ENCODE assay signal across 1 cellular context in the genomic region with DNA sequence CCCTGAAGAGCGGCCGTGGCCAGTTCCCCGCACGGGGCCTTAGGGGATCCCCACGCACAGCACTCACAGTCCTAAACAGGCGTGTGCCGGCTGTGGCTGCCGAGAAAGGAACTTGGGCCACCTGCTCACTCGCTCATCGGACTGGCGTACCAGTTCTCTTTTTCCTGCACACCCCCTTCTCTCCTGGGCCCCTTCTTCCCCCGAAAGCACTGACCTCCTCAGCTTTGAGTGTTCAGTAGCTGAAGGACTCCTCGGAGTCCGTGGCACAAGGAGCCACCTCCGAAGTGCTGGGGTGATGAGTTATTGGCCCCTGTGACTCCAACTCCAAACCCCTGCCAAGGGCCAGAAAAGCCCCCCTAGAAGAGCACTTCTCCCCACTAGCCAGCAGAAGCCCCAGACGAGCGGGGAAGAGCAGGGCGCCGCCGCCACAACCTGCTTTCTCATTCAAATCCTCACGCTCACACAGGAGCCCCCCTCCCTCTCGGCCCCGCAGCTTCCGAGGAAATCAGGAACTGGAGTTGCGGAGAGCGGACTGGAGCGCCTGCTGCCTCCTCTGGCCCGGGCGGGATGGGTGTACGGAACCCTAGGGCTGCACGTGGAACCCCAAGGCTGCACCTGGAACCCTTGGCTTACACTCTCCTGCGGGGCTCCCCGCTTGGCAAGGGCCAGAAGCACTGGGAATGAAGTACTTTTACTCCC.
TF ChIP-seq lines count a peak whose summit lies in the region.

A gene with protein sequence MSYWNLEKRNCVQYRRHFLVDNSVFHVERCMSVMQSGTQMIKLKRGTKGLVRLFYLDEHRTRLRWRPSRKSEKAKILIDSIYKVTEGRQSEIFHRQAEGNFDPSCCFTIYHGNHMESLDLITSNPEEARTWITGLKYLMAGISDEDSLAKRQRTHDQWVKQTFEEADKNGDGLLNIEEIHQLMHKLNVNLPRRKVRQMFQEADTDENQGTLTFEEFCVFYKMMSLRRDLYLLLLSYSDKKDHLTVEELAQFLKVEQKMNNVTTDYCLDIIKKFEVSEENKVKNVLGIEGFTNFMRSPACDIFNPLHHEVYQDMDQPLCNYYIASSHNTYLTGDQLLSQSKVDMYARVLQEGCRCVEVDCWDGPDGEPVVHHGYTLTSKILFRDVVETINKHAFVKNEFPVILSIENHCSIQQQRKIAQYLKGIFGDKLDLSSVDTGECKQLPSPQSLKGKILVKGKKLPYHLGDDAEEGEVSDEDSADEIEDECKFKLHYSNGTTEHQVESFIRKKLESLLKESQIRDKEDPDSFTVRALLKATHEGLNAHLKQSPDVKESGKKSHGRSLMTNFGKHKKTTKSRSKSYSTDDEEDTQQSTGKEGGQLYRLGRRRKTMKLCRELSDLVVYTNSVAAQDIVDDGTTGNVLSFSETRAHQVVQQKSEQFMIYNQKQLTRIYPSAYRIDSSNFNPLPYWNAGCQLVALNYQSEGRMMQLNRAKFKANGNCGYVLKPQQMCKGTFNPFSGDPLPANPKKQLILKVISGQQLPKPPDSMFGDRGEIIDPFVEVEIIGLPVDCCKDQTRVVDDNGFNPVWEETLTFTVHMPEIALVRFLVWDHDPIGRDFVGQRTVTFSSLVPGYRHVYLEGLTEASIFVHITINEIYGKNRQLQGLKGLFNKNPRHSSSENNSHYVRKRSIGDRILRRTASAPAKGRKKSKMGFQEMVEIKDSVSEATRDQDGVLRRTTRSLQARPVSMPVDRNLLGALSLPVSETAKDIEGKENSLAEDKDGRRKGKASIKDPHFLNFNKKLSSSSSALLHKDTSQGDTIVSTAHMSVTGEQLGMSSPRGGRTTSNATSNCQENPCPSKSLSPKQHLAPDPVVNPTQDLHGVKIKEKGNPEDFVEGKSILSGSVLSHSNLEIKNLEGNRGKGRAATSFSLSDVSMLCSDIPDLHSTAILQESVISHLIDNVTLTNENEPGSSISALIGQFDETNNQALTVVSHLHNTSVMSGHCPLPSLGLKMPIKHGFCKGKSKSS (N-terminal part only) (minus strand): TSS at position 446 of the 699 bp plus-strand sequence. CDS start 40,847 bp downstream, outside the sequence.

TF ChIP-seq in HepG2, 621 proteins besides CTCF, POLR2A, EP300 and RAD21 (continued from another document and continues in another):
- TF ChIP-seq, protein P1, sequence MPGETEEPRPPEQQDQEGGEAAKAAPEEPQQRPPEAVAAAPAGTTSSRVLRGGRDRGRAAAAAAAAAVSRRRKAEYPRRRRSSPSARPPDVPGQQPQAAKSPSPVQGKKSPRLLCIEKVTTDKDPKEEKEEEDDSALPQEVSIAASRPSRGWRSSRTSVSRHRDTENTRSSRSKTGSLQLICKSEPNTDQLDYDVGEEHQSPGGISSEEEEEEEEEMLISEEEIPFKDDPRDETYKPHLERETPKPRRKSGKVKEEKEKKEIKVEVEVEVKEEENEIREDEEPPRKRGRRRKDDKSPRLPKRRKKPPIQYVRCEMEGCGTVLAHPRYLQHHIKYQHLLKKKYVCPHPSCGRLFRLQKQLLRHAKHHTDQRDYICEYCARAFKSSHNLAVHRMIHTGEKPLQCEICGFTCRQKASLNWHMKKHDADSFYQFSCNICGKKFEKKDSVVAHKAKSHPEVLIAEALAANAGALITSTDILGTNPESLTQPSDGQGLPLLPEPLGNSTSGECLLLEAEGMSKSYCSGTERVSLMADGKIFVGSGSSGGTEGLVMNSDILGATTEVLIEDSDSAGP (CRISPR knock-in tag; IDR thresholded peaks at IDR 0.05; ENCODE audit: borderline replicate concordance) = peak; percentile 70; the same call in 1 of the 2 replicates
- TF ChIP-seq, protein P2, sequence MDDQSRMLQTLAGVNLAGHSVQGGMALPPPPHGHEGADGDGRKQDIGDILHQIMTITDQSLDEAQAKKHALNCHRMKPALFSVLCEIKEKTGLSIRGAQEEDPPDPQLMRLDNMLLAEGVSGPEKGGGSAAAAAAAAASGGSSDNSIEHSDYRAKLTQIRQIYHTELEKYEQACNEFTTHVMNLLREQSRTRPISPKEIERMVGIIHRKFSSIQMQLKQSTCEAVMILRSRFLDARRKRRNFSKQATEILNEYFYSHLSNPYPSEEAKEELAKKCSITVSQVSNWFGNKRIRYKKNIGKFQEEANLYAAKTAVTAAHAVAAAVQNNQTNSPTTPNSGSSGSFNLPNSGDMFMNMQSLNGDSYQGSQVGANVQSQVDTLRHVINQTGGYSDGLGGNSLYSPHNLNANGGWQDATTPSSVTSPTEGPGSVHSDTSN (CRISPR knock-in tag; IDR thresholded peaks at IDR 0.05; ENCODE audit: borderline replicate concordance) = no peak
- TF ChIP-seq, protein P3, sequence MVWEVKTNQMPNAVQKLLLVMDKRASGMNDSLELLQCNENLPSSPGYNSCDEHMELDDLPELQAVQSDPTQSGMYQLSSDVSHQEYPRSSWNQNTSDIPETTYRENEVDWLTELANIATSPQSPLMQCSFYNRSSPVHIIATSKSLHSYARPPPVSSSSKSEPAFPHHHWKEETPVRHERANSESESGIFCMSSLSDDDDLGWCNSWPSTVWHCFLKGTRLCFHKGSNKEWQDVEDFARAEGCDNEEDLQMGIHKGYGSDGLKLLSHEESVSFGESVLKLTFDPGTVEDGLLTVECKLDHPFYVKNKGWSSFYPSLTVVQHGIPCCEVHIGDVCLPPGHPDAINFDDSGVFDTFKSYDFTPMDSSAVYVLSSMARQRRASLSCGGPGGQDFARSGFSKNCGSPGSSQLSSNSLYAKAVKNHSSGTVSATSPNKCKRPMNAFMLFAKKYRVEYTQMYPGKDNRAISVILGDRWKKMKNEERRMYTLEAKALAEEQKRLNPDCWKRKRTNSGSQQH (CRISPR knock-in tag; IDR thresholded peaks at IDR 0.05; ENCODE audit: low read depth) = peak; percentile 69
- TF ChIP-seq ZNF614 (CRISPR knock-in tag; IDR thresholded peaks at IDR 0.05; ENCODE audit: borderline replicate concordance) = no peak
- no peak for TF ChIP-seq ESRRA (CRISPR knock-in tag; IDR thresholded peaks at IDR 0.05; ENCODE audit: low read depth)
- TF ChIP-seq RFXAP (CRISPR knock-in tag; IDR thresholded peaks at IDR 0.05; ENCODE audit: borderline replicate concordance) = no peak
- no peak for TF ChIP-seq MIXL1 (CRISPR knock-in tag; IDR thresholded peaks at IDR 0.05)
- no peak; the same call in 1 of the 2 replicates for TF ChIP-seq MEIS2 (CRISPR knock-in tag; IDR thresholded peaks at IDR 0.05)
- peak; percentile 76 for TF ChIP-seq ZMYM4 (CRISPR knock-in tag; IDR thresholded peaks at IDR 0.05)
- 0 out of 2 replicates have a peak, but pooled peaks have one; percentile 48 for TF ChIP-seq SIN3A (IDR thresholded peaks at IDR 0.05; ENCODE audit: borderline replicate concordance, low read depth, low read length)
- no peak for TF ChIP-seq ZSCAN29 (CRISPR knock-in tag; conservative IDR thresholded peaks at IDR 0.05)
- 0 out of 2 replicates have a peak, but pooled peaks have one; percentile 7 for TF ChIP-seq ZSCAN31 (CRISPR knock-in tag; IDR thresholded peaks at IDR 0.05; ENCODE audit: low read depth)
- TF ChIP-seq ZBTB38 (CRISPR knock-in tag; IDR thresholded peaks at IDR 0.05) = 0 out of 2 replicates have a peak, but pooled peaks have one; percentile 16
- TF ChIP-seq, protein P4, sequence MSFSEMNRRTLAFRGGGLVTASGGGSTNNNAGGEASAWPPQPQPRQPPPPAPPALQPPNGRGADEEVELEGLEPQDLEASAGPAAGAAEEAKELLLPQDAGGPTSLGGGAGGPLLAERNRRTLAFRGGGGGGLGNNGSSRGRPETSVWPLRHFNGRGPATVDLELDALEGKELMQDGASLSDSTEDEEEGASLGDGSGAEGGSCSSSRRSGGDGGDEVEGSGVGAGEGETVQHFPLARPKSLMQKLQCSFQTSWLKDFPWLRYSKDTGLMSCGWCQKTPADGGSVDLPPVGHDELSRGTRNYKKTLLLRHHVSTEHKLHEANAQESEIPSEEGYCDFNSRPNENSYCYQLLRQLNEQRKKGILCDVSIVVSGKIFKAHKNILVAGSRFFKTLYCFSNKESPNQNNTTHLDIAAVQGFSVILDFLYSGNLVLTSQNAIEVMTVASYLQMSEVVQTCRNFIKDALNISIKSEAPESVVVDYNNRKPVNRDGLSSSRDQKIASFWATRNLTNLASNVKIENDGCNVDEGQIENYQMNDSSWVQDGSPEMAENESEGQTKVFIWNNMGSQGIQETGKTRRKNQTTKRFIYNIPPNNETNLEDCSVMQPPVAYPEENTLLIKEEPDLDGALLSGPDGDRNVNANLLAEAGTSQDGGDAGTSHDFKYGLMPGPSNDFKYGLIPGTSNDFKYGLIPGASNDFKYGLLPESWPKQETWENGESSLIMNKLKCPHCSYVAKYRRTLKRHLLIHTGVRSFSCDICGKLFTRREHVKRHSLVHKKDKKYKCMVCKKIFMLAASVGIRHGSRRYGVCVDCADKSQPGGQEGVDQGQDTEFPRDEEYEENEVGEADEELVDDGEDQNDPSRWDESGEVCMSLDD (CRISPR knock-in tag; IDR thresholded peaks at IDR 0.05; ENCODE audit: borderline replicate concordance) = peak; percentile 65; the same call in 1 of the 2 replicates
- peak; percentile 76; the same call in 1 of the 2 replicates for TF ChIP-seq REPIN1 (CRISPR knock-in tag; IDR thresholded peaks at IDR 0.05; ENCODE audit: borderline replicate concordance, low read depth)
- TF ChIP-seq GFI1 (CRISPR knock-in tag; IDR thresholded peaks at IDR 0.05; ENCODE audit: borderline replicate concordance) = peak; percentile 79; the same call in 1 of the 2 replicates
- TF ChIP-seq ZNF724P (CRISPR knock-in tag; IDR thresholded peaks at IDR 0.05; ENCODE audit: borderline replicate concordance) = peak; percentile 49; the same call in 1 of the 2 replicates
- peak; percentile 35; the same call in 1 of the 2 replicates for TF ChIP-seq ZNF274 (CRISPR knock-in tag; IDR thresholded peaks at IDR 0.05)
- TF ChIP-seq, protein P5, sequence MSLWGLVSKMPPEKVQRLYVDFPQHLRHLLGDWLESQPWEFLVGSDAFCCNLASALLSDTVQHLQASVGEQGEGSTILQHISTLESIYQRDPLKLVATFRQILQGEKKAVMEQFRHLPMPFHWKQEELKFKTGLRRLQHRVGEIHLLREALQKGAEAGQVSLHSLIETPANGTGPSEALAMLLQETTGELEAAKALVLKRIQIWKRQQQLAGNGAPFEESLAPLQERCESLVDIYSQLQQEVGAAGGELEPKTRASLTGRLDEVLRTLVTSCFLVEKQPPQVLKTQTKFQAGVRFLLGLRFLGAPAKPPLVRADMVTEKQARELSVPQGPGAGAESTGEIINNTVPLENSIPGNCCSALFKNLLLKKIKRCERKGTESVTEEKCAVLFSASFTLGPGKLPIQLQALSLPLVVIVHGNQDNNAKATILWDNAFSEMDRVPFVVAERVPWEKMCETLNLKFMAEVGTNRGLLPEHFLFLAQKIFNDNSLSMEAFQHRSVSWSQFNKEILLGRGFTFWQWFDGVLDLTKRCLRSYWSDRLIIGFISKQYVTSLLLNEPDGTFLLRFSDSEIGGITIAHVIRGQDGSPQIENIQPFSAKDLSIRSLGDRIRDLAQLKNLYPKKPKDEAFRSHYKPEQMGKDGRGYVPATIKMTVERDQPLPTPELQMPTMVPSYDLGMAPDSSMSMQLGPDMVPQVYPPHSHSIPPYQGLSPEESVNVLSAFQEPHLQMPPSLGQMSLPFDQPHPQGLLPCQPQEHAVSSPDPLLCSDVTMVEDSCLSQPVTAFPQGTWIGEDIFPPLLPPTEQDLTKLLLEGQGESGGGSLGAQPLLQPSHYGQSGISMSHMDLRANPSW (CRISPR knock-in tag; IDR thresholded peaks at IDR 0.05; ENCODE audit: borderline replicate concordance) = no peak
- TF ChIP-seq, protein P6, sequence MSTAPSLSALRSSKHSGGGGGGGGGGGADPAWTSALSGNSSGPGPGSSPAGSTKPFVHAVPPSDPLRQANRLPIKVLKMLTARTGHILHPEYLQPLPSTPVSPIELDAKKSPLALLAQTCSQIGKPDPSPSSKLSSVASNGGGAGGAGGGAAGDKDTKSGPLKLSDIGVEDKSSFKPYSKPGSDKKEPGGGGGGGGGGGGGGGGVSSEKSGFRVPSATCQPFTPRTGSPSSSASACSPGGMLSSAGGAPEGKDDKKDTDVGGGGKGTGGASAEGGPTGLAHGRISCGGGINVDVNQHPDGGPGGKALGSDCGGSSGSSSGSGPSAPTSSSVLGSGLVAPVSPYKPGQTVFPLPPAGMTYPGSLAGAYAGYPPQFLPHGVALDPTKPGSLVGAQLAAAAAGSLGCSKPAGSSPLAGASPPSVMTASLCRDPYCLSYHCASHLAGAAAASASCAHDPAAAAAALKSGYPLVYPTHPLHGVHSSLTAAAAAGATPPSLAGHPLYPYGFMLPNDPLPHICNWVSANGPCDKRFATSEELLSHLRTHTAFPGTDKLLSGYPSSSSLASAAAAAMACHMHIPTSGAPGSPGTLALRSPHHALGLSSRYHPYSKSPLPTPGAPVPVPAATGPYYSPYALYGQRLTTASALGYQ (CRISPR knock-in tag; IDR thresholded peaks at IDR 0.05) = no peak
- TF ChIP-seq SMAD9 (CRISPR knock-in tag; IDR thresholded peaks at IDR 0.05) = no peak
- 0 out of 2 replicates have a peak, but pooled peaks have one; percentile 21 for TF ChIP-seq ARID2 (CRISPR knock-in tag; IDR thresholded peaks at IDR 0.05; ENCODE audit: borderline replicate concordance)
- TF ChIP-seq DNMT3B (CRISPR knock-in tag; conservative IDR thresholded peaks at IDR 0.05) = no peak
- no peak for TF ChIP-seq FOXK2 (IDR thresholded peaks at IDR 0.05)
- no peak for TF ChIP-seq ZFP62 (CRISPR knock-in tag; IDR thresholded peaks at IDR 0.05)
- peak; percentile 46; the same call in 1 of the 2 replicates for TF ChIP-seq ZNF264 (CRISPR knock-in tag; IDR thresholded peaks at IDR 0.05)
- TF ChIP-seq, protein P7, sequence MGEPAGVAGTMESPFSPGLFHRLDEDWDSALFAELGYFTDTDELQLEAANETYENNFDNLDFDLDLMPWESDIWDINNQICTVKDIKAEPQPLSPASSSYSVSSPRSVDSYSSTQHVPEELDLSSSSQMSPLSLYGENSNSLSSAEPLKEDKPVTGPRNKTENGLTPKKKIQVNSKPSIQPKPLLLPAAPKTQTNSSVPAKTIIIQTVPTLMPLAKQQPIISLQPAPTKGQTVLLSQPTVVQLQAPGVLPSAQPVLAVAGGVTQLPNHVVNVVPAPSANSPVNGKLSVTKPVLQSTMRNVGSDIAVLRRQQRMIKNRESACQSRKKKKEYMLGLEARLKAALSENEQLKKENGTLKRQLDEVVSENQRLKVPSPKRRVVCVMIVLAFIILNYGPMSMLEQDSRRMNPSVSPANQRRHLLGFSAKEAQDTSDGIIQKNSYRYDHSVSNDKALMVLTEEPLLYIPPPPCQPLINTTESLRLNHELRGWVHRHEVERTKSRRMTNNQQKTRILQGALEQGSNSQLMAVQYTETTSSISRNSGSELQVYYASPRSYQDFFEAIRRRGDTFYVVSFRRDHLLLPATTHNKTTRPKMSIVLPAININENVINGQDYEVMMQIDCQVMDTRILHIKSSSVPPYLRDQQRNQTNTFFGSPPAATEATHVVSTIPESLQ (CRISPR knock-in tag; conservative IDR thresholded peaks at IDR 0.05) = no peak
- TF ChIP-seq ZNF354B (CRISPR knock-in tag; IDR thresholded peaks at IDR 0.05) = 0 out of 2 replicates have a peak, but pooled peaks have one; percentile 33
- TF ChIP-seq ZNF331 (CRISPR knock-in tag; IDR thresholded peaks at IDR 0.05) = peak; percentile 36; the same call in 1 of the 2 replicates
- TF ChIP-seq SRSF9 (IDR thresholded peaks at IDR 0.05; ENCODE audit: borderline replicate concordance, insufficient read depth, low read depth, low read length, poor library complexity, severe bottlenecking) = no peak
- TF ChIP-seq, protein P8, sequence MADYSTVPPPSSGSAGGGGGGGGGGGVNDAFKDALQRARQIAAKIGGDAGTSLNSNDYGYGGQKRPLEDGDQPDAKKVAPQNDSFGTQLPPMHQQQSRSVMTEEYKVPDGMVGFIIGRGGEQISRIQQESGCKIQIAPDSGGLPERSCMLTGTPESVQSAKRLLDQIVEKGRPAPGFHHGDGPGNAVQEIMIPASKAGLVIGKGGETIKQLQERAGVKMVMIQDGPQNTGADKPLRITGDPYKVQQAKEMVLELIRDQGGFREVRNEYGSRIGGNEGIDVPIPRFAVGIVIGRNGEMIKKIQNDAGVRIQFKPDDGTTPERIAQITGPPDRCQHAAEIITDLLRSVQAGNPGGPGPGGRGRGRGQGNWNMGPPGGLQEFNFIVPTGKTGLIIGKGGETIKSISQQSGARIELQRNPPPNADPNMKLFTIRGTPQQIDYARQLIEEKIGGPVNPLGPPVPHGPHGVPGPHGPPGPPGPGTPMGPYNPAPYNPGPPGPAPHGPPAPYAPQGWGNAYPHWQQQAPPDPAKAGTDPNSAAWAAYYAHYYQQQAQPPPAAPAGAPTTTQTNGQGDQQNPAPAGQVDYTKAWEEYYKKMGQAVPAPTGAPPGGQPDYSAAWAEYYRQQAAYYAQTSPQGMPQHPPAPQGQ (CRISPR knock-in tag; IDR thresholded peaks at IDR 0.05; ENCODE audit: borderline replicate concordance) = 0 out of 2 replicates have a peak, but pooled peaks have one; percentile 20
